Comparison of ENCODE assay signal across 1 cellular context in the genomic region with DNA sequence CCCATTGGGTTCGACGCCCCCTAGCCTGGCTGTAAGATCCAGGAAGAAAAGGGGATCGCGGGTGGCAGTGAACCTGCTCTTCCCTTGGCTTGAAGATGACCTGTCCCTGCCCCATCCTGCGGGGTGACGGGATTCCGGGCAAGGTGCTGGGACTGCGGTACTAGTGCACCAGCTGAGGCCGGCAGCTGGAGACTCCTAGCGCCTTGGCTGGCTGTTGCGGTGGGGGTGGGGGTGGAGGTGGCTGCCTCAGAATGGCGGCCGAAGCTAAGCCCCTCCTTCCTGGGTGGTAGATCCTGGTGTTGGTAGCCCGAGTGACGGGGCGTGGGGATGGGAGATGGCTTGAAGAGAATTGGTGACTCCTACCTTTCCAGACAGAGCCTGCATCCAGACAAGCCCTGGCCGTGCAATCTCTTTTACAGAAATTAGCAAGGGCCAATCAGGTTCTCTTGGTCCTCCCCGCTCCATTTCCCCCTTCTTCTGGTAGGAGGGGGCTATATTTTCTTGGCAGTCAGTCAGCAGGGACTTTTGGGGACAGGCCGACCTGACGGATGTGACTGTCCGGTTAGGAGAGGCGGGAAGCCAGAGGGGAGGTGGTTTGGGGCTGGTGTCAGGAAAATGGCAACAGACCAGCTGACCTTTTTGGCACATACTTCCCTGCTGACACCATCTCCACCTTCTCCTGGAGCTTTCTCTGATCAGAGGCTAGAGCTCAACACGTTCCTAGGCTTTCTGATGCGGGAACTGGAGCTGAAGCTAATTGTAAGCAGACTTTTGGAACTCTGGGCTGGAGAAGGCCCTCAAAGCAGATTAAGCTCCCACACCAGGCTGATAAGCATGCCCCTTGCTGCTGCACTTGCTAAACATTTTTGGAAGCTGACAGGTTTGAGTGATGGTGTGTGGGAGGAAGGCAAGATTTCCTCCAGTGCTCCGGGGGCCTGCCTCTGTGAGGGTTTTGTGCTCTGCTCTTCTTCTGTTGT.
TF ChIP-seq lines count a peak whose summit lies in the region.

No MANE protein-coding gene starts in this region.

TF ChIP-seq in SK-N-SH, 30 proteins besides CTCF, POLR2A, EP300 and RAD21 (continued from another document):
- TF ChIP-seq YY1 (IDR thresholded peaks at IDR 0.05; ENCODE audit: low read depth) (0 out of 2 replicates have a peak, but pooled peaks have one; percentile 41), NFIC (IDR thresholded peaks at IDR 0.05; ENCODE audit: borderline replicate concordance) (peak; percentile 58; the same call in 1 of the 2 replicates), TCF12 (IDR thresholded peaks at IDR 0.05) (0 out of 2 replicates have a peak, but pooled peaks have one; percentile 8), MXI1 (IDR thresholded peaks at IDR 0.05; ENCODE audit: low read depth, low read length) (peak; percentile 88), TAF1 (IDR thresholded peaks at IDR 0.05; ENCODE audit: borderline replicate concordance, low read depth, low read length) (peak; percentile 45; the same call in 1 of the 2 replicates)
- TF ChIP-seq, protein P1, sequence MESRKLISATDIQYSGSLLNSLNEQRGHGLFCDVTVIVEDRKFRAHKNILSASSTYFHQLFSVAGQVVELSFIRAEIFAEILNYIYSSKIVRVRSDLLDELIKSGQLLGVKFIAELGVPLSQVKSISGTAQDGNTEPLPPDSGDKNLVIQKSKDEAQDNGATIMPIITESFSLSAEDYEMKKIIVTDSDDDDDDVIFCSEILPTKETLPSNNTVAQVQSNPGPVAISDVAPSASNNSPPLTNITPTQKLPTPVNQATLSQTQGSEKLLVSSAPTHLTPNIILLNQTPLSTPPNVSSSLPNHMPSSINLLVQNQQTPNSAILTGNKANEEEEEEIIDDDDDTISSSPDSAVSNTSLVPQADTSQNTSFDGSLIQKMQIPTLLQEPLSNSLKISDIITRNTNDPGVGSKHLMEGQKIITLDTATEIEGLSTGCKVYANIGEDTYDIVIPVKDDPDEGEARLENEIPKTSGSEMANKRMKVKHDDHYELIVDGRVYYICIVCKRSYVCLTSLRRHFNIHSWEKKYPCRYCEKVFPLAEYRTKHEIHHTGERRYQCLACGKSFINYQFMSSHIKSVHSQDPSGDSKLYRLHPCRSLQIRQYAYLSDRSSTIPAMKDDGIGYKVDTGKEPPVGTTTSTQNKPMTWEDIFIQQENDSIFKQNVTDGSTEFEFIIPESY (IDR thresholded peaks at IDR 0.05; ENCODE audit: borderline replicate concordance, low read depth): no peak
- TF ChIP-seq, protein P2, sequence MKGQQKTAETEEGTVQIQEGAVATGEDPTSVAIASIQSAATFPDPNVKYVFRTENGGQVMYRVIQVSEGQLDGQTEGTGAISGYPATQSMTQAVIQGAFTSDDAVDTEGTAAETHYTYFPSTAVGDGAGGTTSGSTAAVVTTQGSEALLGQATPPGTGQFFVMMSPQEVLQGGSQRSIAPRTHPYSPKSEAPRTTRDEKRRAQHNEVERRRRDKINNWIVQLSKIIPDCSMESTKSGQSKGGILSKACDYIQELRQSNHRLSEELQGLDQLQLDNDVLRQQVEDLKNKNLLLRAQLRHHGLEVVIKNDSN (IDR thresholded peaks at IDR 0.05; ENCODE audit: borderline replicate concordance, low read depth): no peak
- TF ChIP-seq, protein P3, sequence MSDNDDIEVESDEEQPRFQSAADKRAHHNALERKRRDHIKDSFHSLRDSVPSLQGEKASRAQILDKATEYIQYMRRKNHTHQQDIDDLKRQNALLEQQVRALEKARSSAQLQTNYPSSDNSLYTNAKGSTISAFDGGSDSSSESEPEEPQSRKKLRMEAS (IDR thresholded peaks at IDR 0.05; ENCODE audit: low read depth): no peak; the same call in 1 of the 2 replicates
